ENCODE assay signal across 25 cellular contexts in the genomic region with DNA sequence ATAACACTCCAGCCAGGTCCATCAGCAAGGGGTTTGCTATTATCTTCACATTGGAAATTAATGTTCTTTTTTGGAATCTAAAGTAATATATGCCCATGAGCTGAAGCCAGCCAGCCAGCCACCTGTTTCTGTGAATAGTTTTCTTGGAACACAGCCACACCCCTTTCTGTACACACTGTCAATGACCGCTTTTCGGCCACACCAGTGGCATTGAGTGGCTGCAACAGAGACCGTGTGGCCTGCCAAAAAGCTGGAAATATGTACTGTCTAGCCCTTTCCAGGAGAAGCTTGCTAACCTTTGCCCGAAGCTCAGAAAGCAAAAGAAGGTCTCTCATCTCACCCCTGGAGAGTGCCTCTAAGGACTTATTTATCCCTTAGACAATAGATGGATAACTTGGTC.
"Had no signal": no experiment of that assay in that cellular context is flagged by ENCODE, and none has a peak within 500 bp of the region (broad histone marks: within the 10 kb centered on the region; RNA-seq: fewer than 3 reads in every experiment).

No MANE protein-coding gene starts in this region.

- H3K27me3 ChIP-seq: adrenal gland, ascending aorta, brain microvascular endothelial cell, pancreas, right atrium auricular region, suprapubic skin, tibial nerve, vagina had no signal

- H3K27ac ChIP-seq: adrenal gland, ascending aorta, brain microvascular endothelial cell, pancreas, psoas muscle, right atrium auricular region, suprapubic skin, tibial nerve, vagina had no signal

- H3K4me1 ChIP-seq: adrenal gland, ascending aorta, pancreas, psoas muscle, right atrium auricular region, suprapubic skin, tibial nerve, vagina had no signal

- ATAC-seq: activated T-cell treated with anti-CD3 and anti-CD28 coated beads, Interleukin-2, amount 50 U/mL, for 4 hours; left lobe of liver; pancreas; psoas muscle; WTC11 had no signal

- H3K9me3 ChIP-seq: adrenal gland, ascending aorta, pancreas, psoas muscle, right atrium auricular region, suprapubic skin, tibial nerve, vagina had no signal

- DNase-seq: activated CD4-positive, alpha-beta T cell treated with anti-CD3 and anti-CD28 coated beads, Interleukin-2, amount 50 U/mL, for 4 hours; activated CD8-positive, alpha-beta memory T cell treated with anti-CD3 and anti-CD28 coated beads for 24 hours; activated CD8-positive, alpha-beta memory T cell treated with anti-CD3 and anti-CD28 coated beads, Interleukin-2, amount 50 U/mL, for 4 hours; activated naive CD4-positive, alpha-beta T cell; activated T-cell treated with anti-CD3 and anti-CD28 coated beads, Interleukin-2, amount 50 U/mL, for 4 hours; brain microvascular endothelial cell; central memory CD4-positive, alpha-beta T cell; dermis blood vessel endothelial cell; effector CD8-positive, alpha-beta T cell; erythroblast; foreskin fibroblast; kidney; nephron progenitor cell; pancreas; psoas muscle; stimulated activated naive CD8-positive, alpha-beta T cell treated with anti-CD3 and anti-CD28 coated beads, Interleukin-15, amount 100 ng/mL, for 72 hours; T-helper 9 cell had no signal

- FAIRE-seq: kidney, pancreas had no signal

- H3K4me3 ChIP-seq: adrenal gland, ascending aorta, pancreas, psoas muscle, right atrium auricular region, suprapubic skin, tibial nerve, vagina had no signal
